21 cellular contexts compared by ENCODE assay signal in the genomic region with DNA sequence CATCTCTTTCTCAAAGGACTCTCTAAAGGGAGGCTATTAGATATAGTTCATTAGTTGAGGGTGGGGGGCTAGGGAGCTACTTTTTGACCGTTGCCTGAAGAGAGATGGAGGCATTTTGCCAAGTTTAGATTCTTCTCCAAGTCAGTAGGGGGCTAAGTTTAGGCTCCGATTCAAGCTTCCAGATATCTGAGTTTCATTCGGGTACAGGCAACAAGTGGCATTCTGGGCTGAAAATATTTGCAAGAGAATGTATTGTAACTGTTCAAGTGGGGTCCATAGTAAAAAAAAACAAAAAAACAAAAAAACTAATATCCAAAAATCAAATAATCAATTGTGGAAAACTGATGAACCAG. TPM values are rescaled to one million over a fixed set of nuclear protein-coding genes. Genes with fewer than 3 reads are reported as not detected.
A peak's percentile ranks its signal among the peaks of the same experiment; 100 is the strongest.
DNase-seq lines count a peak whose midpoint lies in the region; ATAC-seq, FAIRE-seq and TF ChIP-seq lines count a peak whose summit lies in the region.
"Had no signal": no experiment of that assay in that cellular context is flagged by ENCODE, and none has a peak within 500 bp of the region (broad histone marks: within the 10 kb centered on the region; RNA-seq: fewer than 3 reads in every experiment).

No MANE protein-coding gene starts in this region.

- H3K27me3 ChIP-seq in cardiac muscle cell, result no peaks in the 10 kb centered on the region
- no peaks in the 10 kb centered on the region for H3K27me3 ChIP-seq in iPS-20b (ENCODE audit: insufficient read depth, low read length)
- no peaks in the 10 kb centered on the region for H3K27me3 ChIP-seq in thyroid gland
- no peaks in the 10 kb centered on the region for H3K27me3 ChIP-seq in small intestine (ENCODE audit: control insufficient read depth in 2 of 2, insufficient read depth in 2 of 2, low read length in 2 of 2)
- no peaks in the 10 kb centered on the region for H3K27me3 ChIP-seq in HAP-1 (ENCODE audit: low read depth)
- H3K27me3 ChIP-seq: neutrophil, sigmoid colon had no signal

- in situ Hi-C loops in astrocyte of the cerebellum (cut with HindIII; ENCODE audit: low sequenced_read_pairs) (loop anchor here (5.0 kb wide), 1 partner anchor 41 kb away; no protein-coding TSS in a partner anchor), HAP-1 (cut with MboI; ENCODE audit: low sequenced_read_pairs) (no loop called here)

- H3K4me3 ChIP-seq in cardiac muscle cell (no peak overlapping the region), astrocyte of the cerebellum (ENCODE audit: low read depth, low read length) (no peak overlapping the region), iPS-20b (ENCODE audit: low read length) (peak overlapping the region; percentile 57), thyroid gland (replicated peaks in 1 of 3) (no peak overlapping the region), small intestine (ENCODE audit: low read depth in 1 of 2, low read length in 2 of 2) (no peak overlapping the region), HAP-1 (no peak overlapping the region)
- H3K4me3 ChIP-seq: sigmoid colon had no signal

- H3K9ac ChIP-seq in iPS-20b (ENCODE audit: low read depth, low read length), result peak overlapping the region; percentile 79

- H3K4me1 ChIP-seq in cardiac muscle cell (ENCODE audit: low read depth) (peaks cover 34% of the 10 kb centered on the region), iPS-20b (ENCODE audit: insufficient read depth, low read length) (peaks cover 35% of the 10 kb centered on the region), thyroid gland (peaks cover 14 to 46% of the 10 kb centered on the region in 2 donors), small intestine (ENCODE audit: control insufficient read depth in 2 of 2, insufficient read depth in 1 of 2, low read depth in 1 of 2, low read length in 1 of 2) (peaks cover 5 to 8% of the 10 kb centered on the region in 2 donors), HAP-1 (peaks cover 31% of the 10 kb centered on the region)

- no peak for FAIRE-seq in small intestine (lab: Jason Lieb, UNC)
- FAIRE-seq: H54 had no signal

- TF ChIP-seq CTCF in cardiac muscle cell (IDR thresholded peaks at IDR 0.05; ENCODE audit: low read depth, low read length), result no peak
- TF ChIP-seq CTCF in astrocyte of the cerebellum (IDR thresholded peaks at IDR 0.05; ENCODE audit: low read depth, low read length, missing control alignments), result peak; percentile 28
- TF ChIP-seq CTCF in thyroid gland (IDR thresholded peaks at IDR 0.05), result peak in 2 of 6 experiments; percentile 7 to 34

- no peak for ATAC-seq in left cardiac atrium
- ATAC-seq: activated CD4-positive, CD25-positive, alpha-beta regulatory T cell treated with anti-CD3 and anti-CD28 coated beads, Interleukin-2, amount 50 U/mL, for 24 hours; T-cell had no signal

- H3K9me3 ChIP-seq in cardiac muscle cell (ENCODE audit: low read depth) (no peaks in the 10 kb centered on the region), iPS-20b (ENCODE audit: insufficient read depth, low read depth, low read length) (no peaks in the 10 kb centered on the region), thyroid gland (no peaks in the 10 kb centered on the region), small intestine (ENCODE audit: control insufficient read depth, low read depth) (no peaks in the 10 kb centered on the region), HAP-1 (no peaks in the 10 kb centered on the region)
- H3K9me3 ChIP-seq: neutrophil, sigmoid colon, tibial nerve had no signal

- H3K27ac ChIP-seq in cardiac muscle cell (peak overlapping the region; percentile 99), iPS-20b (ENCODE audit: low read length) (peak overlapping the region; percentile 81), thyroid gland (peak overlapping the region; percentile 68 to 85 (median 75)), small intestine (ENCODE audit: low read depth in 1 of 2, low read length in 1 of 2) (no peak overlapping the region)
- H3K27ac ChIP-seq: neutrophil, tibial nerve had no signal

- intact Hi-C loops in left cardiac atrium (cut with DNase I), result no loop called here
- intact Hi-C loops in thyroid gland (cut with DNase I), result no loop called here

- DNase-seq in cardiac muscle cell (ENCODE audit: low read depth in 1 of 2, low spot score in 1 of 2) (peak in 1 of 2 donors; percentile 76), left cardiac atrium (no peak), astrocyte of the cerebellum (ENCODE audit: low read depth) (no peak), thyroid gland (no peak), small intestine (no peak), HAP-1 (ENCODE audit: low spot score in 2 of 2) (no peak)
- DNase-seq in activated T-cell treated with anti-CD3 and anti-CD28 coated beads, Interleukin-2, amount 50 U/mL, for 1 hour, result no peak
- DNase-seq: activated naive CD4-positive, alpha-beta T cell treated with anti-CD3 and anti-CD28 coated beads, Interleukin-2, amount 10 ng/mL, durations not matched to agents 7 days and 5 days; CD4-positive, alpha-beta T cell; effector CD4-positive, alpha-beta T cell; EL; NCI-H2107; RPMI8226; sigmoid colon; stimulated activated CD4-positive, alpha-beta T cell treated with anti-CD3 and anti-CD28 coated beads, Interleukin-4, amount 100 ng/mL, for 24 hours; T-cell had no signal

- no peak for TF ChIP-seq POLR2A in thyroid gland (IDR thresholded peaks at IDR 0.05)

- H3K36me3 ChIP-seq in cardiac muscle cell (no peaks in the 10 kb centered on the region), iPS-20b (ENCODE audit: insufficient read depth, low read depth, low read length) (peaks cover 10% of the 10 kb centered on the region; the same call in 1 of the 2 replicates), thyroid gland (no peaks in the 10 kb centered on the region), small intestine (ENCODE audit: control insufficient read depth in 2 of 2, insufficient read depth in 2 of 2, low read length in 2 of 2) (no peaks in the 10 kb centered on the region), HAP-1 (replicated peaks) (peaks cover 3% of the 10 kb centered on the region; the same call in 1 of the 2 replicates)
- H3K36me3 ChIP-seq: neutrophil, sigmoid colon, tibial nerve had no signal

- 22 to 25% methylated on average over 3 of the region's 3 CpGs for WGBS in thyroid gland, 2 donors
- 64 to 79% (median 71%) methylated on average over 3 of the region's 3 CpGs for WGBS in small intestine, 3 donors

RNA-seq across cellular contexts. Expression of gene PIM1, which starts 43.4 kb away (rescaled TPM):
- 15.8 and 21.5 TPM in 2 replicates for total RNA-seq in cardiac muscle cell
- polyA plus RNA-seq in cardiac muscle cell, result 14.7 and 20.0 TPM in 2 replicates
- 100 to 1,000 TPM in 1 of 2 donors, 10 to 100 TPM in 1; 41.7 to 101 TPM for total RNA-seq in left cardiac atrium
- total RNA-seq in thyroid gland, result 10 to 100 TPM; 13.1 to 54.5 (median 22.2) TPM
- 100 to 1,000 TPM in 1 of 3 donors, 10 to 100 TPM in 2; 26.0 to 118 (median 62.8) TPM for polyA plus RNA-seq in small intestine

Comparison
In these comparisons a context has a peak if more than half of its experiments do, and no peak if none do; other contexts are left out.
1. H3K27ac ChIP-seq: peak in cardiac muscle cell (single experiment), iPS-20b (single experiment) and thyroid gland (3 of 3); none in small intestine (0 of 2).